ENCODE assay signal across 8 cellular contexts in the genomic region with DNA sequence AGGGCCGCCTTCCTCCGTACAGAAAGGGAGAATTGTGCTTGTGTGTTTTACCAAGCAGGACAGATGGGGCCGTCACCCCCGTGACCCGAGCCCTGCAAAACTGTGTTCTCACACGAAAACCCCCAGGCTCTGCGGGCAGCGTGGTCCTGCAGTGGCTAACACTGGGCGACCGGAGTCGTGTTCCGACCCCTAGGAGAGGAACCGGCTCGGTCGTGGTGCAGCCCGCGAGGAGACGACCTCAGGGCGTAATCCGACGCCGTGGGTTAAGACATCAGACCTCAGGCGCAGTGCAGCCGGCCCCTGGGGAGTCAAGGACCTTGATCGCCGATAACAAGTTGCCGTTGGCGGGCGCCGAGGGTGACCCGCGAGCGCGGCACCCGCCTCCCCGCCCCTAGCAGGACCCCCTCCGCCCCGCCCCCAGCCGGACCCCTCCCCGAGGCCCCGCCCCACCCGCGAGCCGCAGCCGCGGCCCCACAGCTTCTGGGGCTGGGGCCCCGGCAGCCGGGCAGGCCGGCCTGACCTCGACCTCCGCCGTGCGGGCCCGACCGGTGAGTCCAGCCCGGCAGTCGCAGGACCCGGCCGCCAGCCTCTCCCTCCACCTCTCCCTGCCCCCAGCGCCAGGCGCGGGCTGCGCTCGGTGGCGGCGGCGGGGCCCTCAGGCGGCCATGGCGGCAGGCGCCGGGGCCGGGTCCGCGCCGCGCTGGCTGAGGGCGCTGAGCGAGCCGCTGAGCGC. TPM values are rescaled to one million over a fixed set of nuclear protein-coding genes. Genes with fewer than 3 reads are reported as not detected.
A peak's percentile ranks its signal among the peaks of the same experiment; 100 is the strongest.
DNase-seq lines count a peak whose midpoint lies in the region; ATAC-seq, FAIRE-seq and TF ChIP-seq lines count a peak whose summit lies in the region.

TSS of gene CHPT1 (plus strand) at position 444 of the 733 bp plus-strand sequence. CDS start at position 666, 222 bp downstream.

- H3K4me3 ChIP-seq in A549 (peak within 1 kb of the TSS; percentile 87), coronary artery (peak within 1 kb of the TSS; percentile 89), lower leg skin (ENCODE audit: low read depth, poor library complexity, severe bottlenecking) (peak within 1 kb of the TSS; percentile 96)

- peak; percentile 55 to 58 for DNase-seq in A549 (ENCODE audit: low read depth in 1 of 2, low spot score in 1 of 2)
- DNase-seq in NCI-H226 = peak; percentile 8
- DNase-seq in activated CD4-positive, alpha-beta T cell treated with anti-CD3 and anti-CD28 coated beads for 48 hours = peak; percentile 67
- DNase-seq in coronary artery (ENCODE audit: low spot score) = peak; percentile 82
- DNase-seq in lower leg skin (ENCODE audit: low spot score in 2 of 2) = peak; percentile 54 to 93
- peak in 2 of 3 donors; percentile 22 to 49 for DNase-seq in stimulated activated CD4-positive, alpha-beta T cell treated with anti-CD3 and anti-CD28 coated beads, TNF-alpha, amount 100 ng/mL, for 1 hour (ENCODE audit: low read depth in 3 of 3, low spot score in 1 of 3)

- H3K27ac ChIP-seq in A549 (peak within 1 kb of the TSS; percentile 77 to 97), coronary artery (peak within 1 kb of the TSS; percentile 84 to 93)

- intact Hi-C loops in lower leg skin (cut with DNase I; ENCODE audit: low total_unique reads) = no loop called here

- H3K4me2 ChIP-seq in A549 = peak within 1 kb of the TSS; percentile 84

- FAIRE-seq in A549 (lab: Jason Lieb, UNC) = no peak

- POLR2A ChIA-PET in A549 (lab: Yijun Ruan, JAX) = interaction anchor here (0.6 kb wide), 1 partner anchor 171 kb away, joined by 7 read pairs; no protein-coding TSS in a partner anchor

- TF ChIP-seq EP300 in A549 (IDR thresholded peaks at IDR 0.05) = no peak

- TF ChIP-seq RAD21 in A549 (conservative IDR thresholded peaks at IDR 0.05 in 1 of 2, IDR thresholded peaks at IDR 0.05 in 1 of 2) = no peak

- peak; percentile 77 to 85 for ATAC-seq in A549
- ATAC-seq in GM18517 (IDR thresholded peaks at IDR 0.05; ENCODE audit: unreplicated experiment) = peak; percentile 47
- ATAC-seq in HG03025 (IDR thresholded peaks at IDR 0.05; ENCODE audit: low FRiP score, unreplicated experiment) = peak; percentile 78

- TF ChIP-seq POLR2A in A549 (IDR thresholded peaks at IDR 0.05; ENCODE audit: low read length) (peak; percentile 80), lower leg skin (IDR thresholded peaks at IDR 0.05) (no peak)

- peaks cover 20% of the 10 kb centered on the region for H3K4me1 ChIP-seq in A549

- WGBS in A549 (ENCODE audit: missing lambda C conversion rate) = under 1% methylated on average over 20 of the region's 80 CpGs
- 0% methylated on average over 22 to 25 of the region's 80 CpGs for WGBS in lower leg skin, 2 donors

- TF ChIP-seq CTCF in A549 (IDR thresholded peaks at IDR 0.05) (no peak), coronary artery (IDR thresholded peaks at IDR 0.05) (no peak), lower leg skin (IDR thresholded peaks at IDR 0.05) (no peak)

- CTCF ChIA-PET in A549 (lab: Yijun Ruan, JAX) = interaction anchor here (0.9 kb wide), 1 partner anchor 250 kb away, joined by 3 read pairs; no protein-coding TSS in a partner anchor

- no peaks in the 10 kb centered on the region for H3K9me3 ChIP-seq in A549

TF ChIP-seq in A549, 52 proteins besides CTCF, POLR2A, EP300 and RAD21:
- TF ChIP-seq RFX5 (IDR thresholded peaks at IDR 0.05) (no peak), MYC (IDR thresholded peaks at IDR 0.05; ENCODE audit: borderline replicate concordance, low read length) (no peak), TP53 (CRISPR knock-in tag; IDR thresholded peaks at IDR 0.05) (0 out of 2 replicates have a peak, but pooled peaks have one; percentile 17), JUN (IDR thresholded peaks at IDR 0.05) (peak in 1 of 2 experiments; percentile 65; a peak in 3 of 5 replicates), BCL3 (IDR thresholded peaks at IDR 0.05) (0 out of 3 replicates have a peak, but pooled peaks have one; percentile 21)
- TF ChIP-seq, protein P1, sequence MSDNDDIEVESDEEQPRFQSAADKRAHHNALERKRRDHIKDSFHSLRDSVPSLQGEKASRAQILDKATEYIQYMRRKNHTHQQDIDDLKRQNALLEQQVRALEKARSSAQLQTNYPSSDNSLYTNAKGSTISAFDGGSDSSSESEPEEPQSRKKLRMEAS (IDR thresholded peaks at IDR 0.05) = peak; percentile 46
TF ChIP-seq in A549: peak in this region for 4.

RNA-seq across cellular contexts. Expression of gene CHPT1, which starts in this region (rescaled TPM):
- polyA plus RNA-seq in A549 (2011; rRNA removed) (84.0 and 102 TPM in 2 replicates), A549 (2017; fragmentation: RNase III; extraction: RNeasy Plus Mini Kit Qiagen cat#74134 plus additional on column Dnase treatment) (51.2 to 52.0 TPM (median 51.5 TPM) in 3 replicates)
- 53.0 and 97.1 TPM in 2 replicates for polyA plus RNA-seq in A549 (2012; cell fraction: cytosol; rRNA removed)
- polyA plus RNA-seq in A549 (2012; cell fraction: nucleus; rRNA removed) = 29.9 and 39.7 TPM in 2 replicates
- 20.2 and 24.6 TPM in 2 replicates for polyA minus RNA-seq in A549 (2011; rRNA and poly(A)+ RNA removed)
- 100 to 1,000 TPM in 1 of 4 donors, 10 to 100 TPM in 3; 56.8 to 121 (median 75.1) TPM for total RNA-seq in lower leg skin

Comparison
In these comparisons a context has a peak if more than half of its experiments do, and no peak if none do; other contexts are left out.
1. Peak in every context shown above with its lines: DNase-seq, ATAC-seq, H3K4me3 ChIP-seq and H3K27ac ChIP-seq.
2. DNase-seq: peak in every context shown above with its lines; median percentile 82 in coronary artery; 74 in lower leg skin; 67 in activated CD4-positive, alpha-beta T cell treated with anti-CD3 and anti-CD28 coated beads for 48 hours; 56 in A549; 36 in stimulated activated CD4-positive, alpha-beta T cell treated with anti-CD3 and anti-CD28 coated beads, TNF-alpha, amount 100 ng/mL, for 1 hour; 8 in NCI-H226.